9 cellular contexts compared by ENCODE assay signal in the genomic region with DNA sequence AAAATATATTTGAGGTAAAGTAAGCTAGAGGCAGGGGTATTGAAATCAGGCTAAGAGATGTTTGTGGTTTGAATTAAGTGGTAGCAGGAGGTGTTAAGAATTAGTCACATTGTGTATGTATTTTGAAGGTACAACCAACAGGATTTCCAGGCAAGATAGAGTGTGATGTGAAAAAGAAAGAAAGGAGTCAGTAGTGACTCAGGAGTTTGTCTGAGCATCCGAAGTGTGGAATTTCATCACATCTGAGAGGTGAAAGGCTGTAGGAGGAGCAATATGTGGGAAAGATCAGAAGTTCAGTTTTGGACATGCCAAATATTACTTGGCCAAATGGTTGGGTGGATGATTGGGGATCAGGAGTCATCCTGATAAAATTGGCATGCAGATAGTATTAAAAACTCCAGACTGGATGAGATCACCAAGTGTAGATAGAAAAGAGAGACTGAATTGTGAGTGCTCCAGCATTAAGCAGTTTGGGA. TPM values are rescaled to one million over a fixed set of nuclear protein-coding genes. Genes with fewer than 3 reads are reported as not detected.
DNase-seq lines count a peak whose midpoint lies in the region; ATAC-seq and TF ChIP-seq lines count a peak whose summit lies in the region.
"Had no signal": no experiment of that assay in that cellular context is flagged by ENCODE, and none has a peak within 500 bp of the region (broad histone marks: within the 10 kb centered on the region; RNA-seq: fewer than 3 reads in every experiment).

No MANE protein-coding gene starts in this region.

- H3K4me3 ChIP-seq in cardiac muscle cell, result no peak overlapping the region

- peak; percentile 94 to 97 for ATAC-seq in activated T-cell treated with anti-CD3 and anti-CD28 coated beads, Interleukin-2, amount 50 U/mL, for 72 hours (replicated peaks in 1 of 2)
- ATAC-seq in stimulated activated effector memory CD8-positive, alpha-beta T cell treated with anti-CD3 and anti-CD28 coated beads, Interleukin-12 subunit alpha, Interleukin-12 subunit beta, amount 100 ng/mL, for 72 hours, result peak; percentile 99
- ATAC-seq in GM21717 (IDR thresholded peaks at IDR 0.05; ENCODE audit: unreplicated experiment), result no peak

- peak; percentile 24 for DNase-seq in SIG-M5 treated with dmso at 0.1 percent for 504 hours (lab: John Stamatoyannopoulos, UW; ENCODE audit: unreplicated experiment)
- DNase-seq in SIG-M5 (lab: John Stamatoyannopoulos, UW), result no peak
- DNase-seq in activated T-cell treated with anti-CD3 and anti-CD28 coated beads, Interleukin-2, amount 50 U/mL, for 72 hours, result peak in 1 of 2 donors; percentile 16
- peak in 1 of 2 donors; percentile 85 for DNase-seq in cardiac muscle cell (ENCODE audit: low read depth in 1 of 2, low spot score in 1 of 2)
- DNase-seq in stimulated activated effector memory CD8-positive, alpha-beta T cell treated with anti-CD3 and anti-CD28 coated beads, Interleukin-12 subunit alpha, Interleukin-12 subunit beta, amount 100 ng/mL, for 72 hours (ENCODE audit: low spot score in 2 of 2), result no peak
- DNase-seq in NCI-H1417 (lab: John Stamatoyannopoulos, UW), result no peak
- DNase-seq in dedifferentiated amniotic fluid mesenchymal stem cell (ENCODE audit: extremely low spot score), result no peak
- DNase-seq: stimulated activated CD4-positive, alpha-beta T cell treated with anti-CD3 and anti-CD28 coated beads, Interleukin-2, amount 100 ng/mL, for 24 hours had no signal

- H3K4me3 Mint-ChIP-seq in activated T-cell treated with anti-CD3 and anti-CD28 coated beads, Interleukin-2, amount 50 U/mL, for 72 hours, result peak overlapping the region; percentile 25 to 48
- H3K4me3 Mint-ChIP-seq in stimulated activated effector memory CD8-positive, alpha-beta T cell treated with anti-CD3 and anti-CD28 coated beads, Interleukin-12 subunit alpha, Interleukin-12 subunit beta, amount 100 ng/mL, for 72 hours, result peak overlapping the region; percentile 7

- no peak for TF ChIP-seq CTCF in cardiac muscle cell (IDR thresholded peaks at IDR 0.05; ENCODE audit: low read depth, low read length)

- H3K27ac ChIP-seq in cardiac muscle cell, result peak overlapping the region; percentile 24

- H3K27ac Mint-ChIP-seq in activated T-cell treated with anti-CD3 and anti-CD28 coated beads, Interleukin-2, amount 50 U/mL, for 72 hours, result peak overlapping the region; percentile 40
- peak overlapping the region; percentile 23 for H3K27ac Mint-ChIP-seq in stimulated activated effector memory CD8-positive, alpha-beta T cell treated with anti-CD3 and anti-CD28 coated beads, Interleukin-12 subunit alpha, Interleukin-12 subunit beta, amount 100 ng/mL, for 72 hours

- peaks cover 17% of the 10 kb centered on the region for H3K4me1 ChIP-seq in cardiac muscle cell (ENCODE audit: low read depth)

- H3K27me3 Mint-ChIP-seq in activated T-cell treated with anti-CD3 and anti-CD28 coated beads, Interleukin-2, amount 50 U/mL, for 72 hours (ENCODE audit: low read depth), result no peaks in the 10 kb centered on the region

- no peaks in the 10 kb centered on the region for H3K27me3 ChIP-seq in cardiac muscle cell

- peaks cover 84% of the 10 kb centered on the region for H3K4me1 Mint-ChIP-seq in activated T-cell treated with anti-CD3 and anti-CD28 coated beads, Interleukin-2, amount 50 U/mL, for 72 hours (ENCODE audit: low read depth)
- peaks cover 81% of the 10 kb centered on the region for H3K4me1 Mint-ChIP-seq in stimulated activated effector memory CD8-positive, alpha-beta T cell treated with anti-CD3 and anti-CD28 coated beads, Interleukin-12 subunit alpha, Interleukin-12 subunit beta, amount 100 ng/mL, for 72 hours

- no peaks in the 10 kb centered on the region for H3K36me3 ChIP-seq in cardiac muscle cell

- H3K9me3 ChIP-seq in cardiac muscle cell (ENCODE audit: low read depth), result no peaks in the 10 kb centered on the region

- peaks cover 12 to 21% of the 10 kb centered on the region in 2 donors for H3K36me3 Mint-ChIP-seq in activated T-cell treated with anti-CD3 and anti-CD28 coated beads, Interleukin-2, amount 50 U/mL, for 72 hours (ENCODE audit: insufficient read depth in 2 of 2)
- H3K36me3 Mint-ChIP-seq in stimulated activated effector memory CD8-positive, alpha-beta T cell treated with anti-CD3 and anti-CD28 coated beads, Interleukin-12 subunit alpha, Interleukin-12 subunit beta, amount 100 ng/mL, for 72 hours, result peaks cover 14% of the 10 kb centered on the region

- no peaks in the 10 kb centered on the region for H3K9me3 Mint-ChIP-seq in activated T-cell treated with anti-CD3 and anti-CD28 coated beads, Interleukin-2, amount 50 U/mL, for 72 hours
- H3K9me3 Mint-ChIP-seq in stimulated activated effector memory CD8-positive, alpha-beta T cell treated with anti-CD3 and anti-CD28 coated beads, Interleukin-12 subunit alpha, Interleukin-12 subunit beta, amount 100 ng/mL, for 72 hours, result no peaks in the 10 kb centered on the region

RNA-seq across cellular contexts. Expression of gene EBLN2, which starts 32.1 kb away (rescaled TPM):
- total RNA-seq in activated T-cell treated with anti-CD3 and anti-CD28 coated beads, Interleukin-2, amount 50 U/mL, for 72 hours, result 1 to 10 TPM; 7.0 to 7.4 TPM
- total RNA-seq in cardiac muscle cell, result 3.4 and 5.1 TPM in 2 replicates
- polyA plus RNA-seq in cardiac muscle cell, result 4.8 and 6.4 TPM in 2 replicates

RNA-seq across cellular contexts. Expression of gene PPP4R2, which starts 32.7 kb away (rescaled TPM):
- total RNA-seq in activated T-cell treated with anti-CD3 and anti-CD28 coated beads, Interleukin-2, amount 50 U/mL, for 72 hours, result 100 to 1,000 TPM in 1 of 2 donors, 10 to 100 TPM in 1; 99.5 to 101 TPM
- 42.2 and 49.1 TPM in 2 replicates for total RNA-seq in cardiac muscle cell
- polyA plus RNA-seq in cardiac muscle cell, result 44.8 and 50.1 TPM in 2 replicates
